In the genomic region with DNA sequence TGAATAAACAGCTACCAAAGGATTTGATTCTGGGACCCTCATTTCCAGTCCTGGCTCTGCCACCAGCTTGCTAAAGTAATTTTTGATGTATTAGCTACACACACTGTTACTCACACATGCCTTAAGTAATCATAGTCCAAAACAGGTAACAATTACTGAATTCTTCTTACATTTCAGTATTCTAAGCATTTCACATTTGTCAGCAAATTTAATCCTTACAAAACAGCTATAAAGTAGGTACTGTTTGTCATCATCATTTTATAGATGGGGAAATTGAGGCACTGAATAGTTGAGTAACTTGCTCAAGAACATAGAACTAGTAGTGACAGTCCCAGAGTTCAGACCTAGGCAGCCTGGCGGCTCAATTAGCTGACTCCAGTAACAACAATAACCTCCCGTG, we compare ENCODE assay signal across 3 cellular contexts.
TF ChIP-seq lines count a peak whose summit lies in the region.

No MANE protein-coding gene starts in this region.

TF ChIP-seq in HepG2, 621 proteins besides CTCF, POLR2A, EP300 and RAD21:
- TF ChIP-seq, protein P1, sequence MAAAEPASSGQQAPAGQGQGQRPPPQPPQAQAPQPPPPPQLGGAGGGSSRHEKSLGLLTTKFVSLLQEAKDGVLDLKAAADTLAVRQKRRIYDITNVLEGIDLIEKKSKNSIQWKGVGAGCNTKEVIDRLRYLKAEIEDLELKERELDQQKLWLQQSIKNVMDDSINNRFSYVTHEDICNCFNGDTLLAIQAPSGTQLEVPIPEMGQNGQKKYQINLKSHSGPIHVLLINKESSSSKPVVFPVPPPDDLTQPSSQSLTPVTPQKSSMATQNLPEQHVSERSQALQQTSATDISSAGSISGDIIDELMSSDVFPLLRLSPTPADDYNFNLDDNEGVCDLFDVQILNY (CRISPR knock-in tag; conservative IDR thresholded peaks at IDR 0.05): no peak
- no peak for TF ChIP-seq ZNF552 (CRISPR knock-in tag; IDR thresholded peaks at IDR 0.05; ENCODE audit: borderline replicate concordance)
- TF ChIP-seq, protein P2, sequence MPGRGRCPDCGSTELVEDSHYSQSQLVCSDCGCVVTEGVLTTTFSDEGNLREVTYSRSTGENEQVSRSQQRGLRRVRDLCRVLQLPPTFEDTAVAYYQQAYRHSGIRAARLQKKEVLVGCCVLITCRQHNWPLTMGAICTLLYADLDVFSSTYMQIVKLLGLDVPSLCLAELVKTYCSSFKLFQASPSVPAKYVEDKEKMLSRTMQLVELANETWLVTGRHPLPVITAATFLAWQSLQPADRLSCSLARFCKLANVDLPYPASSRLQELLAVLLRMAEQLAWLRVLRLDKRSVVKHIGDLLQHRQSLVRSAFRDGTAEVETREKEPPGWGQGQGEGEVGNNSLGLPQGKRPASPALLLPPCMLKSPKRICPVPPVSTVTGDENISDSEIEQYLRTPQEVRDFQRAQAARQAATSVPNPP (CRISPR knock-in tag; IDR thresholded peaks at IDR 0.05): no peak
- TF ChIP-seq ZNF501 (CRISPR knock-in tag; IDR thresholded peaks at IDR 0.05): no peak
- no peak for TF ChIP-seq ADNP (CRISPR knock-in tag; IDR thresholded peaks at IDR 0.05)
- no peak for TF ChIP-seq SP2 (CRISPR knock-in tag; IDR thresholded peaks at IDR 0.05)
- TF ChIP-seq NR2F2 (IDR thresholded peaks at IDR 0.05; ENCODE audit: borderline replicate concordance, low read depth): no peak
- TF ChIP-seq, protein P3, sequence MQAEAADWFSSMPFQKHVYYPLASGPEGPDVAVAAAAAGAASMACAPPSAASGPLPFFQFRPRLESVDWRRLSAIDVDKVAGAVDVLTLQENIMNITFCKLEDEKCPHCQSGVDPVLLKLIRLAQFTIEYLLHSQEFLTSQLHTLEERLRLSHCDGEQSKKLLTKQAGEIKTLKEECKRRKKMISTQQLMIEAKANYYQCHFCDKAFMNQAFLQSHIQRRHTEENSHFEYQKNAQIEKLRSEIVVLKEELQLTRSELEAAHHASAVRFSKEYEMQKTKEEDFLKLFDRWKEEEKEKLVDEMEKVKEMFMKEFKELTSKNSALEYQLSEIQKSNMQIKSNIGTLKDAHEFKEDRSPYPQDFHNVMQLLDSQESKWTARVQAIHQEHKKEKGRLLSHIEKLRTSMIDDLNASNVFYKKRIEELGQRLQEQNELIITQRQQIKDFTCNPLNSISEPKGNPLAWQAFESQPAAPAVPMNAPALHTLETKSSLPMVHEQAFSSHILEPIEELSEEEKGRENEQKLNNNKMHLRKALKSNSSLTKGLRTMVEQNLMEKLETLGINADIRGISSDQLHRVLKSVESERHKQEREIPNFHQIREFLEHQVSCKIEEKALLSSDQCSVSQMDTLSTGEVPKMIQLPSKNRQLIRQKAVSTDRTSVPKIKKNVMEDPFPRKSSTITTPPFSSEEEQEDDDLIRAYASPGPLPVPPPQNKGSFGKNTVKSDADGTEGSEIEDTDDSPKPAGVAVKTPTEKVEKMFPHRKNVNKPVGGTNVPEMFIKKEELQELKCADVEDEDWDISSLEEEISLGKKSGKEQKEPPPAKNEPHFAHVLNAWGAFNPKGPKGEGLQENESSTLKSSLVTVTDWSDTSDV (CRISPR knock-in tag; IDR thresholded peaks at IDR 0.05): no peak
- TF ChIP-seq ZNF652 (CRISPR knock-in tag; IDR thresholded peaks at IDR 0.05; ENCODE audit: borderline replicate concordance, low read depth): no peak
- TF ChIP-seq MAFF (IDR thresholded peaks at IDR 0.05; ENCODE audit: low read depth, low read length): peak; percentile 79
- TF ChIP-seq ZMYM3 (CRISPR knock-in tag; IDR thresholded peaks at IDR 0.05): no peak
- no peak for TF ChIP-seq REL (CRISPR knock-in tag; conservative IDR thresholded peaks at IDR 0.05)
- TF ChIP-seq CAMTA2 (CRISPR knock-in tag; IDR thresholded peaks at IDR 0.05; ENCODE audit: borderline replicate concordance): no peak
- TF ChIP-seq MAFK (conservative IDR thresholded peaks at IDR 0.05 in 1 of 2, IDR thresholded peaks at IDR 0.05 in 1 of 2; ENCODE audit: low read length in 2 of 2): peak; percentile 78 to 88

TF ChIP-seq in A549, 52 proteins besides CTCF, POLR2A, EP300 and RAD21:
- no peak for TF ChIP-seq PHF8 (IDR thresholded peaks at IDR 0.05; ENCODE audit: borderline replicate concordance, low read depth)
- TF ChIP-seq EHMT2 (IDR thresholded peaks at IDR 0.05; ENCODE audit: low read depth): no peak
- TF ChIP-seq MAFK (IDR thresholded peaks at IDR 0.05; ENCODE audit: partially characterized antibody): peak; percentile 72
- TF ChIP-seq CBX8 (IDR thresholded peaks at IDR 0.05): no peak

TF ChIP-seq in K562, 482 proteins besides CTCF, POLR2A, EP300 and RAD21:
- TF ChIP-seq TRIM28 (IDR thresholded peaks at IDR 0.05) (no peak), MAFF (IDR thresholded peaks at IDR 0.05; ENCODE audit: low read length) (0 out of 2 replicates have a peak, but pooled peaks have one; percentile 30), SIRT6 (IDR thresholded peaks at IDR 0.05; ENCODE audit: low read depth, low read length) (no peak), SOX6 (IDR thresholded peaks at IDR 0.05) (no peak), MBD2 (IDR thresholded peaks at IDR 0.05; ENCODE audit: borderline replicate concordance, low read depth) (no peak), STAT5B (CRISPR knock-in tag; IDR thresholded peaks at IDR 0.05) (no peak), MAFG (tag; conservative IDR thresholded peaks at IDR 0.05) (peak; percentile 45; the same call in 1 of the 2 replicates), JUN (IDR thresholded peaks at IDR 0.05; ENCODE audit: borderline replicate concordance, low read depth, low read length) (no peak), JUN (CRISPR knock-in tag; IDR thresholded peaks at IDR 0.05; ENCODE audit: borderline replicate concordance) (no peak), ZNF668 (CRISPR knock-in tag; IDR thresholded peaks at IDR 0.05) (no peak), ZFP30 (CRISPR knock-in tag; IDR thresholded peaks at IDR 0.05; ENCODE audit: borderline replicate concordance) (no peak), TSC22D4 (tag; IDR thresholded peaks at IDR 0.05) (no peak), ARID1B (IDR thresholded peaks at IDR 0.05) (no peak), ZBTB7A (IDR thresholded peaks at IDR 0.05; ENCODE audit: borderline replicate concordance, control insufficient read depth, low read depth, low read length) (no peak), C11orf30 (IDR thresholded peaks at IDR 0.05; ENCODE audit: low read depth) (peak; percentile 58; the same call in 1 of the 2 replicates), HDAC6 (IDR thresholded peaks at IDR 0.05; ENCODE audit: low read depth, low read length) (no peak), ZNF316 (IDR thresholded peaks at IDR 0.05) (peak; percentile 76)
- TF ChIP-seq, protein P4, sequence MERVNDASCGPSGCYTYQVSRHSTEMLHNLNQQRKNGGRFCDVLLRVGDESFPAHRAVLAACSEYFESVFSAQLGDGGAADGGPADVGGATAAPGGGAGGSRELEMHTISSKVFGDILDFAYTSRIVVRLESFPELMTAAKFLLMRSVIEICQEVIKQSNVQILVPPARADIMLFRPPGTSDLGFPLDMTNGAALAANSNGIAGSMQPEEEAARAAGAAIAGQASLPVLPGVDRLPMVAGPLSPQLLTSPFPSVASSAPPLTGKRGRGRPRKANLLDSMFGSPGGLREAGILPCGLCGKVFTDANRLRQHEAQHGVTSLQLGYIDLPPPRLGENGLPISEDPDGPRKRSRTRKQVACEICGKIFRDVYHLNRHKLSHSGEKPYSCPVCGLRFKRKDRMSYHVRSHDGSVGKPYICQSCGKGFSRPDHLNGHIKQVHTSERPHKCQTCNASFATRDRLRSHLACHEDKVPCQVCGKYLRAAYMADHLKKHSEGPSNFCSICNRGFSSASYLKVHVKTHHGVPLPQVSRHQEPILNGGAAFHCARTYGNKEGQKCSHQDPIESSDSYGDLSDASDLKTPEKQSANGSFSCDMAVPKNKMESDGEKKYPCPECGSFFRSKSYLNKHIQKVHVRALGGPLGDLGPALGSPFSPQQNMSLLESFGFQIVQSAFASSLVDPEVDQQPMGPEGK (CRISPR knock-in tag; IDR thresholded peaks at IDR 0.05; ENCODE audit: borderline replicate concordance): no peak
